15 cellular contexts compared by ENCODE assay signal in genomic region chr1:221392453-221392852, GRCh38.
DNase-seq lines count a peak whose midpoint lies in the region; ATAC-seq and TF ChIP-seq lines count a peak whose summit lies in the region.
"Had no signal": no experiment of that assay in that cellular context is flagged by ENCODE, and none has a peak within 500 bp of the region (broad histone marks: within the 10 kb centered on the region; RNA-seq: fewer than 3 reads in every experiment).

No MANE protein-coding gene starts in this region.

- H3K4me1 ChIP-seq in mammary epithelial cell (ENCODE audit: insufficient read depth, low read length) = peaks cover 10% of the 10 kb centered on the region
- H3K4me1 ChIP-seq: right lobe of liver had no signal

- no peak overlapping the region for H2AFZ ChIP-seq in mammary epithelial cell (ENCODE audit: low read depth, low read length)

- no peak overlapping the region for H3K4me3 ChIP-seq in mammary epithelial cell (replicated peaks in 1 of 3; ENCODE audit: insufficient read depth in 1 of 3, low read depth in 2 of 3, low read length in 3 of 3)
- H3K4me3 ChIP-seq: right lobe of liver had no signal

- no peak for TF ChIP-seq CTCF in mammary epithelial cell (conservative IDR thresholded peaks at IDR 0.05 in 1 of 2, IDR thresholded peaks at IDR 0.05 in 1 of 2; ENCODE audit: extremely low read depth in 1 of 2, insufficient read depth in 1 of 2, low read depth in 1 of 2, low read length in 2 of 2)

- 0% methylated on average over 1 of the region's 1 CpG for WGBS in mammary epithelial cell (ENCODE audit: low coverage, missing lambda C conversion rate)

- BruUV-seq in mammary epithelial cell (replicated peaks; lab: Mats Ljungman, UMichigan) = no TSS peak

- H3K9ac ChIP-seq in mammary epithelial cell (ENCODE audit: insufficient read depth, low read length) = no peak overlapping the region

- H3K4me2 ChIP-seq in mammary epithelial cell (ENCODE audit: insufficient read depth, low read depth, low read length) = no peak overlapping the region

- DNase-seq in Right ventricle myocardium inferior (ENCODE audit: missing footprints) (no peak), cardiac septum (ENCODE audit: low spot score) (no peak), mammary epithelial cell (peak; percentile 64), iris pigment epithelial cell (ENCODE audit: low read depth) (peak; percentile 71), cerebellar cortex (ENCODE audit: low spot score) (no peak), KG1 (lab: John Stamatoyannopoulos, UW) (no peak), RKO (ENCODE audit: low spot score) (no peak)
- DNase-seq: 8988T; activated CD8-positive, alpha-beta memory T cell treated with anti-CD3 and anti-CD28 coated beads, Interleukin-2, amount 50 U/mL, for 4 hours; glutamatergic neuron; midbrain; NCI-H1417 treated with DMSO at 0.1 percent for 48 hours; right lobe of liver had no signal

- H3K27ac ChIP-seq in mammary epithelial cell (ENCODE audit: insufficient read depth, low read depth, low read length) = no peak overlapping the region
- H3K27ac ChIP-seq: right lobe of liver had no signal

- no peaks in the 10 kb centered on the region for H3K36me3 Mint-ChIP-seq in stimulated activated memory B cell treated with anti-CD40 and anti-IgM and Interleukin-4, amounts not matched to agents 10 μg/mL and 1 μg/mL and 100 μg/mL, for 72 hours
- H3K36me3 Mint-ChIP-seq: brain had no signal

- no peaks in the 10 kb centered on the region for H3K79me2 ChIP-seq in mammary epithelial cell (ENCODE audit: insufficient read depth, low read length)

- H3K4me1 Mint-ChIP-seq in stimulated activated memory B cell treated with anti-CD40 and anti-IgM and Interleukin-4, amounts not matched to agents 10 μg/mL and 1 μg/mL and 100 μg/mL, for 72 hours = no peaks in the 10 kb centered on the region

- intact Hi-C loops in Right ventricle myocardium inferior (cut with DNase I) (no loop called here), cardiac septum (cut with DNase I) (loop anchor here (5.0 kb wide), 1 partner anchor 175 kb away; no protein-coding TSS in a partner anchor), mammary epithelial cell (cut with micrococcal nuclease) (no loop called here)

- no peaks in the 10 kb centered on the region for H3K9me3 Mint-ChIP-seq in stimulated activated memory B cell treated with anti-CD40 and anti-IgM and Interleukin-4, amounts not matched to agents 10 μg/mL and 1 μg/mL and 100 μg/mL, for 72 hours

- CTCF ChIA-PET in mammary epithelial cell (lab: Charles Lee; ENCODE audit: low non-redundant PET) = no interaction called here

- in situ Hi-C loops in mammary epithelial cell (cut with MboI; ENCODE audit: low sequenced_read_pairs in 2 of 2) = no loop called here

- no peak overlapping the region for H3K4me3 Mint-ChIP-seq in stimulated activated memory B cell treated with anti-CD40 and anti-IgM and Interleukin-4, amounts not matched to agents 10 μg/mL and 1 μg/mL and 100 μg/mL, for 72 hours
- H3K4me3 Mint-ChIP-seq: brain had no signal

- no peaks in the 10 kb centered on the region for H3K9me3 ChIP-seq in mammary epithelial cell (replicated peaks; ENCODE audit: insufficient read depth, low read length)
- H3K9me3 ChIP-seq: right lobe of liver had no signal

- H4K20me1 ChIP-seq in mammary epithelial cell (ENCODE audit: insufficient read depth, low read length) = no peaks in the 10 kb centered on the region

- no peaks in the 10 kb centered on the region for H3K36me3 ChIP-seq in mammary epithelial cell (ENCODE audit: insufficient read depth, low read length)
- H3K36me3 ChIP-seq: right lobe of liver had no signal

- peaks cover 82% of the 10 kb centered on the region for H3K27me3 Mint-ChIP-seq in stimulated activated memory B cell treated with anti-CD40 and anti-IgM and Interleukin-4, amounts not matched to agents 10 μg/mL and 1 μg/mL and 100 μg/mL, for 72 hours

- H3K27ac Mint-ChIP-seq in stimulated activated memory B cell treated with anti-CD40 and anti-IgM and Interleukin-4, amounts not matched to agents 10 μg/mL and 1 μg/mL and 100 μg/mL, for 72 hours = no peak overlapping the region
- H3K27ac Mint-ChIP-seq: brain had no signal

- H3K27me3 ChIP-seq in mammary epithelial cell (ENCODE audit: insufficient read depth, low read length) = no peaks in the 10 kb centered on the region
- H3K27me3 ChIP-seq: right lobe of liver had no signal

- peak; percentile 37 for ATAC-seq in Right ventricle myocardium inferior
- no peak for ATAC-seq in stimulated activated memory B cell treated with anti-CD40 and anti-IgM and Interleukin-4, amounts not matched to agents 10 μg/mL and 1 μg/mL and 100 μg/mL, for 72 hours

- dilution Hi-C loops in mammary epithelial cell (cut with HindIII; ENCODE audit: low sequenced_read_pairs) = no loop called here

Comparison
In these comparisons a context has a peak if more than half of its experiments do, and no peak if none do; other contexts are left out.
1. DNase-seq: peak in mammary epithelial cell (single experiment) and iris pigment epithelial cell (single experiment); none in Right ventricle myocardium inferior (single experiment), cardiac septum (single experiment), cerebellar cortex (single experiment), KG1 (single experiment) and RKO (single experiment).